Comparison of ENCODE assay signal across 15 cellular contexts in genomic region chr1:58754056-58754613, GRCh38. TPM values are rescaled to one million over a fixed set of nuclear protein-coding genes. Genes with fewer than 3 reads are reported as not detected.
DNase-seq lines count a peak whose midpoint lies in the region; ATAC-seq, FAIRE-seq and TF ChIP-seq lines count a peak whose summit lies in the region.
"Had no signal": no experiment of that assay in that cellular context is flagged by ENCODE, and none has a peak within 500 bp of the region (broad histone marks: within the 10 kb centered on the region; RNA-seq: fewer than 3 reads in every experiment).

No MANE protein-coding gene starts in this region.

- no peaks in the 10 kb centered on the region for H3K27me3 ChIP-seq in CD4-positive, alpha-beta T cell (ENCODE audit: control insufficient read depth, insufficient read depth, low read length)
- no peaks in the 10 kb centered on the region for H3K27me3 ChIP-seq in Caco-2 (replicated peaks; ENCODE audit: control insufficient read depth, insufficient read depth, low read length)

- POLR2A ChIA-PET in CD4-positive, alpha-beta T cell (lab: Charles Lee): interaction anchor here (1.0 to 2.7 kb wide), 2 partner anchors 30 to 309 kb away, joined by 4 to 36 read pairs; partner anchors contain the start of gene JUN
- POLR2A ChIA-PET in activated naive CD8-positive, alpha-beta T cell treated with anti-CD3 and anti-CD28 coated beads, Interleukin-2, amount 10 ng/mL, durations not matched to agents 7 days and 5 days (lab: Charles Lee): interaction anchor here (1.2 to 4.8 kb wide), 2 partner anchors 18 to 28 kb away, joined by 3 to 30 read pairs; partner anchors contain the start of gene JUN
- POLR2A ChIA-PET in Caco-2 (lab: Charles Lee): no interaction called here

- H3K27ac ChIP-seq in CD4-positive, alpha-beta T cell (ENCODE audit: low read depth, low read length): no peak overlapping the region
- H3K27ac ChIP-seq in mesodermal cell (ENCODE audit: low read depth, low read length, severe bottlenecking): peak overlapping the region; percentile 96
- H3K27ac ChIP-seq: C4-2B had no signal

- no peaks in the 10 kb centered on the region for H3K9me3 Mint-ChIP-seq in CD4-positive, alpha-beta T cell
- peaks cover 2% of the 10 kb centered on the region for H3K9me3 Mint-ChIP-seq in activated naive CD8-positive, alpha-beta T cell treated with anti-CD3 and anti-CD28 coated beads, Interleukin-2, amount 10 ng/mL, durations not matched to agents 7 days and 5 days
- no peaks in the 10 kb centered on the region for H3K9me3 Mint-ChIP-seq in Caco-2 (ENCODE audit: unreplicated experiment)
- no peaks in the 10 kb centered on the region for H3K9me3 Mint-ChIP-seq in type B pancreatic cell
- H3K9me3 Mint-ChIP-seq: memory B cell had no signal

- intact Hi-C loops in CD4-positive, alpha-beta T cell (cut with DNase I, micrococcal nuclease): no loop called here
- intact Hi-C loops in Caco-2 (cut with micrococcal nuclease; ENCODE audit: unreplicated experiment): no loop called here

- H3K27ac Mint-ChIP-seq in CD4-positive, alpha-beta T cell: peak overlapping the region; percentile 62
- H3K27ac Mint-ChIP-seq in activated naive CD8-positive, alpha-beta T cell treated with anti-CD3 and anti-CD28 coated beads, Interleukin-2, amount 10 ng/mL, durations not matched to agents 7 days and 5 days: peak overlapping the region; percentile 93
- H3K27ac Mint-ChIP-seq in Caco-2 (ENCODE audit: unreplicated experiment): no peak overlapping the region
- H3K27ac Mint-ChIP-seq in type B pancreatic cell: no peak overlapping the region
- H3K27ac Mint-ChIP-seq: memory B cell had no signal

- H3K36me3 ChIP-seq in mesodermal cell (ENCODE audit: control insufficient read depth, insufficient read depth, low read length) (no peaks in the 10 kb centered on the region), Caco-2 (ENCODE audit: control insufficient read depth, insufficient read depth, low read length) (no peaks in the 10 kb centered on the region)

- BruUV-seq in Caco-2 (replicated peaks; lab: Mats Ljungman, UMichigan): no TSS peak

- H3K4me1 Mint-ChIP-seq in CD4-positive, alpha-beta T cell (ENCODE audit: low read depth): peaks cover 44% of the 10 kb centered on the region
- peaks cover 55% of the 10 kb centered on the region for H3K4me1 Mint-ChIP-seq in activated naive CD8-positive, alpha-beta T cell treated with anti-CD3 and anti-CD28 coated beads, Interleukin-2, amount 10 ng/mL, durations not matched to agents 7 days and 5 days
- H3K4me1 Mint-ChIP-seq in Caco-2 (ENCODE audit: low read depth, unreplicated experiment) (no peaks in the 10 kb centered on the region), type B pancreatic cell (ENCODE audit: unreplicated experiment) (peaks cover 29% of the 10 kb centered on the region)

- 85 to 100% methylated on average over 2 of the region's 3 CpGs for WGBS in mesodermal cell (ENCODE audit: insufficient coverage in 2 of 2), 2 experiments

- H3K4me1 ChIP-seq in mesodermal cell (ENCODE audit: control insufficient read depth, insufficient read depth, low read length, poor library complexity, severe bottlenecking) (peaks cover 37% of the 10 kb centered on the region), Caco-2 (0 out of 2 replicates have a peak, but pooled peaks cover 5% of the 10 kb centered on the region)

- no peak for DNase-seq in CD4-positive, alpha-beta T cell
- no peak for DNase-seq in HTR-8/SVneo (ENCODE audit: insufficient read length, low spot score)
- DNase-seq in activated naive CD8-positive, alpha-beta T cell treated with anti-CD3 and anti-CD28 coated beads, Interleukin-2, amount 10 ng/mL, durations not matched to agents 7 days and 5 days: no peak
- DNase-seq in NAMALWA (ENCODE audit: low spot score): no peak
- DNase-seq in OCI-M2 (lab: John Stamatoyannopoulos, UW; ENCODE audit: unreplicated experiment): no peak
- no peak for DNase-seq in Caco-2
- DNase-seq in type B pancreatic cell (ENCODE audit: extremely low spot score, unreplicated experiment): no peak
- DNase-seq: NCI-H146; NCI-H774; posterior cingulate gyrus; stimulated activated naive CD4-positive, alpha-beta T cell treated with Interleukin-2 at 50 U/mL for 16 hours had no signal

- H3K36me3 Mint-ChIP-seq in CD4-positive, alpha-beta T cell (ENCODE audit: low read depth): no peaks in the 10 kb centered on the region
- peaks cover 13% of the 10 kb centered on the region for H3K36me3 Mint-ChIP-seq in activated naive CD8-positive, alpha-beta T cell treated with anti-CD3 and anti-CD28 coated beads, Interleukin-2, amount 10 ng/mL, durations not matched to agents 7 days and 5 days
- H3K36me3 Mint-ChIP-seq in Caco-2 (ENCODE audit: insufficient read depth, unreplicated experiment) (no peaks in the 10 kb centered on the region), type B pancreatic cell (no peaks in the 10 kb centered on the region)
- H3K36me3 Mint-ChIP-seq: memory B cell had no signal

- no peaks in the 10 kb centered on the region for H3K27me3 Mint-ChIP-seq in CD4-positive, alpha-beta T cell
- no peaks in the 10 kb centered on the region for H3K27me3 Mint-ChIP-seq in activated naive CD8-positive, alpha-beta T cell treated with anti-CD3 and anti-CD28 coated beads, Interleukin-2, amount 10 ng/mL, durations not matched to agents 7 days and 5 days
- H3K27me3 Mint-ChIP-seq in Caco-2 (ENCODE audit: insufficient read depth, unreplicated experiment) (no peaks in the 10 kb centered on the region), type B pancreatic cell (no peaks in the 10 kb centered on the region)

- no peak overlapping the region for H3K4me3 ChIP-seq in mesodermal cell (ENCODE audit: extremely low read depth, insufficient read depth, low read length, poor library complexity, severe bottlenecking)
- H3K4me3 ChIP-seq in Caco-2 (ENCODE audit: low read depth, low read length): no peak overlapping the region

- no peak for ATAC-seq in CD4-positive, alpha-beta T cell (ENCODE audit: poor library complexity)
- ATAC-seq in activated naive CD8-positive, alpha-beta T cell treated with anti-CD3 and anti-CD28 coated beads, Interleukin-2, amount 10 ng/mL, durations not matched to agents 7 days and 5 days (ENCODE audit: low read depth): no peak

- no peaks in the 10 kb centered on the region for H3K9me3 ChIP-seq in CD4-positive, alpha-beta T cell (ENCODE audit: control insufficient read depth, low read length)
- H3K9me3 ChIP-seq in mesodermal cell (ENCODE audit: control insufficient read depth, low read length): no peaks in the 10 kb centered on the region
- H3K9me3 ChIP-seq in Caco-2: no peaks in the 10 kb centered on the region

- TF ChIP-seq CTCF in CD4-positive, alpha-beta T cell (IDR thresholded peaks at IDR 0.05): no peak
- TF ChIP-seq CTCF in Caco-2 (IDR thresholded peaks at IDR 0.05; ENCODE audit: insufficient read depth in 1 of 2, low read depth in 1 of 2, low read length in 1 of 2, severe bottlenecking in 1 of 2, unreplicated experiment in 1 of 2) (no peak), type B pancreatic cell (conservative IDR thresholded peaks at IDR 0.05) (no peak)

- CTCF ChIA-PET in CD4-positive, alpha-beta T cell (lab: Charles Lee): no interaction called here
- CTCF ChIA-PET in Caco-2 (lab: Charles Lee): no interaction called here

- FAIRE-seq in HTR-8/SVneo (lab: Jason Lieb, UNC): peak; percentile 23
- FAIRE-seq: H1 had no signal

- no peak overlapping the region for H3K4me3 Mint-ChIP-seq in CD4-positive, alpha-beta T cell
- H3K4me3 Mint-ChIP-seq in activated naive CD8-positive, alpha-beta T cell treated with anti-CD3 and anti-CD28 coated beads, Interleukin-2, amount 10 ng/mL, durations not matched to agents 7 days and 5 days: peak overlapping the region; percentile 67
- H3K4me3 Mint-ChIP-seq in Caco-2 (ENCODE audit: unreplicated experiment): no peak overlapping the region
- H3K4me3 Mint-ChIP-seq in type B pancreatic cell: no peak overlapping the region
- H3K4me3 Mint-ChIP-seq: memory B cell had no signal

RNA-seq across cellular contexts. Expression of gene JUN, which starts 29.7 kb away (rescaled TPM):
- 100 to 1,000 TPM; 585 to 588 TPM for total RNA-seq in CD4-positive, alpha-beta T cell
- total RNA-seq in activated naive CD8-positive, alpha-beta T cell treated with anti-CD3 and anti-CD28 coated beads, Interleukin-2, amount 10 ng/mL, durations not matched to agents 7 days and 5 days: 10 to 100 TPM; 73.4 to 75.7 TPM
- polyA plus RNA-seq in mesodermal cell (2013, experiment 1 of 2): 40.5 TPM
- 35.1 TPM for polyA plus RNA-seq in mesodermal cell (2013, experiment 2 of 2)
- 25.7 and 28.2 TPM in 2 replicates for total RNA-seq in Caco-2 (2022)
- 160 and 262 TPM in 2 replicates for total RNA-seq in type B pancreatic cell (ENCODE audit: low replicate concordance)

RNA-seq across cellular contexts. Expression of gene MYSM1, which starts 54.3 kb away (rescaled TPM):
- total RNA-seq in CD4-positive, alpha-beta T cell: 10 to 100 TPM; 60.8 to 66.4 TPM
- total RNA-seq in activated naive CD8-positive, alpha-beta T cell treated with anti-CD3 and anti-CD28 coated beads, Interleukin-2, amount 10 ng/mL, durations not matched to agents 7 days and 5 days: 10 to 100 TPM; 52.7 to 59.6 TPM
- polyA plus RNA-seq in mesodermal cell (2013, experiment 1 of 2): 21.2 TPM
- polyA plus RNA-seq in mesodermal cell (2013, experiment 2 of 2): 24.6 TPM
- total RNA-seq in Caco-2 (2022) (35.1 TPM in 2 replicates), type B pancreatic cell (ENCODE audit: low replicate concordance) (45.9 and 46.8 TPM in 2 replicates)

Comparison
In these comparisons a context has a peak if more than half of its experiments do, and no peak if none do; other contexts are left out.
1. H3K27ac Mint-ChIP-seq: peak in CD4-positive, alpha-beta T cell (single experiment) and activated naive CD8-positive, alpha-beta T cell treated with anti-CD3 and anti-CD28 coated beads, Interleukin-2, amount 10 ng/mL, durations not matched to agents 7 days and 5 days (single experiment); none in Caco-2 (single experiment) and type B pancreatic cell (single experiment).